ENCODE assay signal across 1 cellular context in the genomic region with DNA sequence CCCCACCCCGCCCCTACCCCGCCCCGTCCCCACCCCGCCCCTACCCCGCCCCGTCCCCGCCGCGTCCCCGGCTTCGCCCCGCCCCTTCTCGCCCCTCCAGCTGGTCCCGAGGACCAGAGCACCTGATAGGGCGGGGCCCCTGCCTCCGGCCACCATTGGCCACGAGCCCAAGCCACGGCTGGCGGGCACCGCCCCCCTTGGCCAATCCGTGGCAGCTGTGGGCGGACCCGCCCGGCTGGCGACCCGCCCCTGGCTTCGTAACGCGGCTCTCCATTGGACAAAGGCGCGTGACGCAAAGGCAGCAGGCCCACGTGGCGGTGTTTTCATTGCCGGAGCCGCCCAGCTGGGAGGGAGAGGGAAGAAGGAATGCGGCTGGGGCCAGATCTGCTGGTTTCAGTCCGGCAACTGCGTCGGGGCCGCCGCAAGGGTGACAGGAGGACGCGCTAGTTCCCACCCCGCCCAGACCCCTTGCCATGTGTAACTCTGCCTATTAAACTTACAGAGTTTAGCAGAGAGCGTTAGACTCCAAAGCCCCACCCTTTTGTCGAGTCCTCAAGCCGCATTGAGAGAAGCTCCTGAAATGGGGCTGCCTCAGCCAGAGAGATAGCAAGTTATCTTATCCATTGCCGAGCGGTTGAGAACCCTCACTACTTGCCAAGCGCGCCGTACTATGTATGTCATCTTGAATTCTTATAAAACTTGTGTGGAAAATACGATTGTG.
TF ChIP-seq lines count a peak whose summit lies in the region.

No MANE protein-coding gene starts in this region.

TF ChIP-seq in HepG2, 621 proteins besides CTCF, POLR2A, EP300 and RAD21 (continued from another document and continues in another):
- TF ChIP-seq, protein P1, sequence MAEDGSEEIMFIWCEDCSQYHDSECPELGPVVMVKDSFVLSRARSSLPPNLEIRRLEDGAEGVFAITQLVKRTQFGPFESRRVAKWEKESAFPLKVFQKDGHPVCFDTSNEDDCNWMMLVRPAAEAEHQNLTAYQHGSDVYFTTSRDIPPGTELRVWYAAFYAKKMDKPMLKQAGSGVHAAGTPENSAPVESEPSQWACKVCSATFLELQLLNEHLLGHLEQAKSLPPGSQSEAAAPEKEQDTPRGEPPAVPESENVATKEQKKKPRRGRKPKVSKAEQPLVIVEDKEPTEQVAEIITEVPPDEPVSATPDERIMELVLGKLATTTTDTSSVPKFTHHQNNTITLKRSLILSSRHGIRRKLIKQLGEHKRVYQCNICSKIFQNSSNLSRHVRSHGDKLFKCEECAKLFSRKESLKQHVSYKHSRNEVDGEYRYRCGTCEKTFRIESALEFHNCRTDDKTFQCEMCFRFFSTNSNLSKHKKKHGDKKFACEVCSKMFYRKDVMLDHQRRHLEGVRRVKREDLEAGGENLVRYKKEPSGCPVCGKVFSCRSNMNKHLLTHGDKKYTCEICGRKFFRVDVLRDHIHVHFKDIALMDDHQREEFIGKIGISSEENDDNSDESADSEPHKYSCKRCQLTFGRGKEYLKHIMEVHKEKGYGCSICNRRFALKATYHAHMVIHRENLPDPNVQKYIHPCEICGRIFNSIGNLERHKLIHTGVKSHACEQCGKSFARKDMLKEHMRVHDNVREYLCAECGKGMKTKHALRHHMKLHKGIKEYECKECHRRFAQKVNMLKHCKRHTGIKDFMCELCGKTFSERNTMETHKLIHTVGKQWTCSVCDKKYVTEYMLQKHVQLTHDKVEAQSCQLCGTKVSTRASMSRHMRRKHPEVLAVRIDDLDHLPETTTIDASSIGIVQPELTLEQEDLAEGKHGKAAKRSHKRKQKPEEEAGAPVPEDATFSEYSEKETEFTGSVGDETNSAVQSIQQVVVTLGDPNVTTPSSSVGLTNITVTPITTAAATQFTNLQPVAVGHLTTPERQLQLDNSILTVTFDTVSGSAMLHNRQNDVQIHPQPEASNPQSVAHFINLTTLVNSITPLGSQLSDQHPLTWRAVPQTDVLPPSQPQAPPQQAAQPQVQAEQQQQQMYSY (CRISPR knock-in tag; IDR thresholded peaks at IDR 0.05), result no peak
- no peak for TF ChIP-seq MZF1 (CRISPR knock-in tag; IDR thresholded peaks at IDR 0.05; ENCODE audit: borderline replicate concordance)
- no peak for TF ChIP-seq ZNF441 (CRISPR knock-in tag; IDR thresholded peaks at IDR 0.05; ENCODE audit: borderline replicate concordance)
- TF ChIP-seq, protein P2, sequence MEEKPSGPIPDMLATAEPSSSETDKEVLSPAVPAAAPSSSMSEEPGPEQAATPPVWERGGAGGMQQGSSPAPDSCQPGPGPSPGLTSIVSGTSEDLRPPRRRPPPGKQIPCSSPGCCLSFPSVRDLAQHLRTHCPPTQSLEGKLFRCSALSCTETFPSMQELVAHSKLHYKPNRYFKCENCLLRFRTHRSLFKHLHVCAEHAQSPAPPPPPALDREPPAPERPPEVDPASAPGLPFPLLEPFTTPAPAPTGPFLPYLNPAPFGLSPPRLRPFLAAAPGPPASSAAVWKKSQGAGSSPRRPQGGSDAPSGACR (CRISPR knock-in tag; IDR thresholded peaks at IDR 0.05), result no peak
- TF ChIP-seq, protein P3, sequence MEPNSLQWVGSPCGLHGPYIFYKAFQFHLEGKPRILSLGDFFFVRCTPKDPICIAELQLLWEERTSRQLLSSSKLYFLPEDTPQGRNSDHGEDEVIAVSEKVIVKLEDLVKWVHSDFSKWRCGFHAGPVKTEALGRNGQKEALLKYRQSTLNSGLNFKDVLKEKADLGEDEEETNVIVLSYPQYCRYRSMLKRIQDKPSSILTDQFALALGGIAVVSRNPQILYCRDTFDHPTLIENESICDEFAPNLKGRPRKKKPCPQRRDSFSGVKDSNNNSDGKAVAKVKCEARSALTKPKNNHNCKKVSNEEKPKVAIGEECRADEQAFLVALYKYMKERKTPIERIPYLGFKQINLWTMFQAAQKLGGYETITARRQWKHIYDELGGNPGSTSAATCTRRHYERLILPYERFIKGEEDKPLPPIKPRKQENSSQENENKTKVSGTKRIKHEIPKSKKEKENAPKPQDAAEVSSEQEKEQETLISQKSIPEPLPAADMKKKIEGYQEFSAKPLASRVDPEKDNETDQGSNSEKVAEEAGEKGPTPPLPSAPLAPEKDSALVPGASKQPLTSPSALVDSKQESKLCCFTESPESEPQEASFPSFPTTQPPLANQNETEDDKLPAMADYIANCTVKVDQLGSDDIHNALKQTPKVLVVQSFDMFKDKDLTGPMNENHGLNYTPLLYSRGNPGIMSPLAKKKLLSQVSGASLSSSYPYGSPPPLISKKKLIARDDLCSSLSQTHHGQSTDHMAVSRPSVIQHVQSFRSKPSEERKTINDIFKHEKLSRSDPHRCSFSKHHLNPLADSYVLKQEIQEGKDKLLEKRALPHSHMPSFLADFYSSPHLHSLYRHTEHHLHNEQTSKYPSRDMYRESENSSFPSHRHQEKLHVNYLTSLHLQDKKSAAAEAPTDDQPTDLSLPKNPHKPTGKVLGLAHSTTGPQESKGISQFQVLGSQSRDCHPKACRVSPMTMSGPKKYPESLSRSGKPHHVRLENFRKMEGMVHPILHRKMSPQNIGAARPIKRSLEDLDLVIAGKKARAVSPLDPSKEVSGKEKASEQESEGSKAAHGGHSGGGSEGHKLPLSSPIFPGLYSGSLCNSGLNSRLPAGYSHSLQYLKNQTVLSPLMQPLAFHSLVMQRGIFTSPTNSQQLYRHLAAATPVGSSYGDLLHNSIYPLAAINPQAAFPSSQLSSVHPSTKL (CRISPR knock-in tag; IDR thresholded peaks at IDR 0.05), result peak; percentile 64
- TF ChIP-seq HDAC1 (CRISPR knock-in tag; IDR thresholded peaks at IDR 0.05), result peak; percentile 100
- no peak for TF ChIP-seq ZNF17 (CRISPR knock-in tag; IDR thresholded peaks at IDR 0.05)
- no peak for TF ChIP-seq ZNF75D (CRISPR knock-in tag; IDR thresholded peaks at IDR 0.05; ENCODE audit: borderline replicate concordance)
- TF ChIP-seq SIX4 (CRISPR knock-in tag; IDR thresholded peaks at IDR 0.05), result 0 out of 2 replicates have a peak, but pooled peaks have one; percentile 31
- TF ChIP-seq YEATS2 (CRISPR knock-in tag; IDR thresholded peaks at IDR 0.05; ENCODE audit: borderline replicate concordance), result no peak; the same call in 1 of the 2 replicates
- TF ChIP-seq HHEX (CRISPR knock-in tag; IDR thresholded peaks at IDR 0.05), result no peak
- TF ChIP-seq ZNF552 (CRISPR knock-in tag; IDR thresholded peaks at IDR 0.05; ENCODE audit: borderline replicate concordance), result no peak
- TF ChIP-seq, protein P4, sequence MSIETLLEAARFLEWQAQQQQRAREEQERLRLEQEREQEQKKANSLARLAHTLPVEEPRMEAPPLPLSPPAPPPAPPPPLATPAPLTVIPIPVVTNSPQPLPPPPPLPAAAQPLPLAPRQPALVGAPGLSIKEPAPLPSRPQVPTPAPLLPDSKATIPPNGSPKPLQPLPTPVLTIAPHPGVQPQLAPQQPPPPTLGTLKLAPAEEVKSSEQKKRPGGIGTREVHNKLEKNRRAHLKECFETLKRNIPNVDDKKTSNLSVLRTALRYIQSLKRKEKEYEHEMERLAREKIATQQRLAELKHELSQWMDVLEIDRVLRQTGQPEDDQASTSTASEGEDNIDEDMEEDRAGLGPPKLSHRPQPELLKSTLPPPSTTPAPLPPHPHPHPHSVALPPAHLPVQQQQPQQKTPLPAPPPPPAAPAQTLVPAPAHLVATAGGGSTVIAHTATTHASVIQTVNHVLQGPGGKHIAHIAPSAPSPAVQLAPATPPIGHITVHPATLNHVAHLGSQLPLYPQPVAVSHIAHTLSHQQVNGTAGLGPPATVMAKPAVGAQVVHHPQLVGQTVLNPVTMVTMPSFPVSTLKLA (IDR thresholded peaks at IDR 0.05), result peak; percentile 100
- no peak for TF ChIP-seq NFIC (IDR thresholded peaks at IDR 0.05; ENCODE audit: low read length)
- no peak for TF ChIP-seq DMTF1 (CRISPR knock-in tag; IDR thresholded peaks at IDR 0.05)
- TF ChIP-seq CEBPB (IDR thresholded peaks at IDR 0.05; ENCODE audit: borderline replicate concordance, low read depth, low read length), result peak; percentile 76; the same call in 1 of the 2 replicates
- TF ChIP-seq TARDBP (CRISPR knock-in tag; IDR thresholded peaks at IDR 0.05), result peak; percentile 84
- peak in 1 of 2 experiments; percentile 53; a peak in 1 of 4 replicates for TF ChIP-seq ATF4 (CRISPR knock-in tag; IDR thresholded peaks at IDR 0.05)
- TF ChIP-seq HMGA1 (CRISPR knock-in tag; conservative IDR thresholded peaks at IDR 0.05), result no peak
- no peak; the same call in none of the 2 replicates for TF ChIP-seq STAG1 (CRISPR knock-in tag; IDR thresholded peaks at IDR 0.05)
- peak; percentile 52; the same call in 1 of the 2 replicates for TF ChIP-seq PHF21A (CRISPR knock-in tag; IDR thresholded peaks at IDR 0.05)
- TF ChIP-seq JUNB (CRISPR knock-in tag; IDR thresholded peaks at IDR 0.05; ENCODE audit: borderline replicate concordance), result no peak
- TF ChIP-seq, protein P5, sequence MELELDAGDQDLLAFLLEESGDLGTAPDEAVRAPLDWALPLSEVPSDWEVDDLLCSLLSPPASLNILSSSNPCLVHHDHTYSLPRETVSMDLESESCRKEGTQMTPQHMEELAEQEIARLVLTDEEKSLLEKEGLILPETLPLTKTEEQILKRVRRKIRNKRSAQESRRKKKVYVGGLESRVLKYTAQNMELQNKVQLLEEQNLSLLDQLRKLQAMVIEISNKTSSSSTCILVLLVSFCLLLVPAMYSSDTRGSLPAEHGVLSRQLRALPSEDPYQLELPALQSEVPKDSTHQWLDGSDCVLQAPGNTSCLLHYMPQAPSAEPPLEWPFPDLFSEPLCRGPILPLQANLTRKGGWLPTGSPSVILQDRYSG (CRISPR knock-in tag; IDR thresholded peaks at IDR 0.05), result 0 out of 2 replicates have a peak, but pooled peaks have one; percentile 49
- 0 out of 2 replicates have a peak, but pooled peaks have one; percentile 9 for TF ChIP-seq HMG20B (CRISPR knock-in tag; conservative IDR thresholded peaks at IDR 0.05)
- TF ChIP-seq SP5 (CRISPR knock-in tag; IDR thresholded peaks at IDR 0.05; ENCODE audit: borderline replicate concordance, low read depth), result peak; percentile 72
- TF ChIP-seq NFYC (CRISPR knock-in tag; IDR thresholded peaks at IDR 0.05), result peak; percentile 96
- TF ChIP-seq, protein P6, sequence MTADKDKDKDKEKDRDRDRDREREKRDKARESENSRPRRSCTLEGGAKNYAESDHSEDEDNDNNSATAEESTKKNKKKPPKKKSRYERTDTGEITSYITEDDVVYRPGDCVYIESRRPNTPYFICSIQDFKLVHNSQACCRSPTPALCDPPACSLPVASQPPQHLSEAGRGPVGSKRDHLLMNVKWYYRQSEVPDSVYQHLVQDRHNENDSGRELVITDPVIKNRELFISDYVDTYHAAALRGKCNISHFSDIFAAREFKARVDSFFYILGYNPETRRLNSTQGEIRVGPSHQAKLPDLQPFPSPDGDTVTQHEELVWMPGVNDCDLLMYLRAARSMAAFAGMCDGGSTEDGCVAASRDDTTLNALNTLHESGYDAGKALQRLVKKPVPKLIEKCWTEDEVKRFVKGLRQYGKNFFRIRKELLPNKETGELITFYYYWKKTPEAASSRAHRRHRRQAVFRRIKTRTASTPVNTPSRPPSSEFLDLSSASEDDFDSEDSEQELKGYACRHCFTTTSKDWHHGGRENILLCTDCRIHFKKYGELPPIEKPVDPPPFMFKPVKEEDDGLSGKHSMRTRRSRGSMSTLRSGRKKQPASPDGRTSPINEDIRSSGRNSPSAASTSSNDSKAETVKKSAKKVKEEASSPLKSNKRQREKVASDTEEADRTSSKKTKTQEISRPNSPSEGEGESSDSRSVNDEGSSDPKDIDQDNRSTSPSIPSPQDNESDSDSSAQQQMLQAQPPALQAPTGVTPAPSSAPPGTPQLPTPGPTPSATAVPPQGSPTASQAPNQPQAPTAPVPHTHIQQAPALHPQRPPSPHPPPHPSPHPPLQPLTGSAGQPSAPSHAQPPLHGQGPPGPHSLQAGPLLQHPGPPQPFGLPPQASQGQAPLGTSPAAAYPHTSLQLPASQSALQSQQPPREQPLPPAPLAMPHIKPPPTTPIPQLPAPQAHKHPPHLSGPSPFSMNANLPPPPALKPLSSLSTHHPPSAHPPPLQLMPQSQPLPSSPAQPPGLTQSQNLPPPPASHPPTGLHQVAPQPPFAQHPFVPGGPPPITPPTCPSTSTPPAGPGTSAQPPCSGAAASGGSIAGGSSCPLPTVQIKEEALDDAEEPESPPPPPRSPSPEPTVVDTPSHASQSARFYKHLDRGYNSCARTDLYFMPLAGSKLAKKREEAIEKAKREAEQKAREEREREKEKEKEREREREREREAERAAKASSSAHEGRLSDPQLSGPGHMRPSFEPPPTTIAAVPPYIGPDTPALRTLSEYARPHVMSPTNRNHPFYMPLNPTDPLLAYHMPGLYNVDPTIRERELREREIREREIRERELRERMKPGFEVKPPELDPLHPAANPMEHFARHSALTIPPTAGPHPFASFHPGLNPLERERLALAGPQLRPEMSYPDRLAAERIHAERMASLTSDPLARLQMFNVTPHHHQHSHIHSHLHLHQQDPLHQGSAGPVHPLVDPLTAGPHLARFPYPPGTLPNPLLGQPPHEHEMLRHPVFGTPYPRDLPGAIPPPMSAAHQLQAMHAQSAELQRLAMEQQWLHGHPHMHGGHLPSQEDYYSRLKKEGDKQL (CRISPR knock-in tag; IDR thresholded peaks at IDR 0.05; ENCODE audit: low read depth), result no peak
- peak; percentile 91 for TF ChIP-seq ARNTL (CRISPR knock-in tag; IDR thresholded peaks at IDR 0.05)
- TF ChIP-seq RARG (CRISPR knock-in tag; IDR thresholded peaks at IDR 0.05; ENCODE audit: low read depth), result no peak
- no peak for TF ChIP-seq ZNF30 (CRISPR knock-in tag; IDR thresholded peaks at IDR 0.05)
- no peak for TF ChIP-seq ZNF660 (CRISPR knock-in tag; IDR thresholded peaks at IDR 0.05; ENCODE audit: borderline replicate concordance, low read depth)
